ENCODE assay signal across 20 cellular contexts in genomic region chr3:153880493-153880892, GRCh38.
DNase-seq lines count a peak whose midpoint lies in the region; ATAC-seq, FAIRE-seq and TF ChIP-seq lines count a peak whose summit lies in the region.
"Had no signal": no experiment of that assay in that cellular context is flagged by ENCODE, and none has a peak within 500 bp of the region (broad histone marks: within the 10 kb centered on the region; RNA-seq: fewer than 3 reads in every experiment).

No MANE protein-coding gene starts in this region.

- no peaks in the 10 kb centered on the region for H3K27me3 ChIP-seq in PC-3 (ENCODE audit: low read length)
- no peaks in the 10 kb centered on the region for H3K27me3 ChIP-seq in bronchial epithelial cell (ENCODE audit: control insufficient read depth, insufficient read depth, low read length)
- H3K27me3 ChIP-seq in hepatocyte = no peaks in the 10 kb centered on the region

- H3K9ac ChIP-seq in PC-3 (ENCODE audit: low read length) = peak overlapping the region; percentile 69
- H3K9ac ChIP-seq: GM23248 had no signal

- ATAC-seq in PC-3 (peak; percentile 84), GM18867 (IDR thresholded peaks at IDR 0.05; ENCODE audit: unreplicated experiment) (no peak)
- ATAC-seq: CD8-positive, alpha-beta T cell; GM12878; HepG2 had no signal

- peaks cover 5% of the 10 kb centered on the region for H3F3A ChIP-seq in PC-3 (ENCODE audit: low read length, unreplicated experiment)

- intact Hi-C loops in PC-3 (cut with micrococcal nuclease) = loop anchor here (1.0 kb wide), 2 partner anchors 21 to 51 kb away; no protein-coding TSS in a partner anchor

- 78% methylated on average over 2 of the region's 2 CpGs for WGBS in hepatocyte (ENCODE audit: low lambda C conversion rate, missing lambda C conversion rate)

- H3K9me2 ChIP-seq in PC-3 (replicated peaks; ENCODE audit: low read length) (no peaks in the 10 kb centered on the region), hepatocyte (replicated peaks; ENCODE audit: insufficient read depth) (no peaks in the 10 kb centered on the region)

- DNase-seq in PC-3 = peak; percentile 68
- peak; percentile 59 for DNase-seq in bronchial epithelial cell (ENCODE audit: low read depth)
- no peak for DNase-seq in hepatocyte (ENCODE audit: low spot score)
- no peak for DNase-seq in germinal center (ENCODE audit: low spot score)
- DNase-seq in activated CD4-positive, alpha-beta T cell treated with anti-CD3 and anti-CD28 coated beads, Interleukin-2, amount 10 ng/mL, durations not matched to agents 7 days and 5 days = no peak
- DNase-seq: AML-193; CD8-positive, alpha-beta T cell; COR-L47; DMS 273 treated with DMSO at 0.1 percent for 48 hours; DMS53; DND-41; EL had no signal

- H3K4me3 ChIP-seq in PC-3 (ENCODE audit: low read length) (peak overlapping the region; percentile 9; the same call in 1 of the 2 replicates), bronchial epithelial cell (ENCODE audit: low read depth, low read length) (no peak overlapping the region), hepatocyte (no peak overlapping the region)
- H3K4me3 ChIP-seq: GM12878, GM23248, HAP-1 had no signal

- no TSS peak for BruUV-seq in PC-3 (replicated peaks; lab: Mats Ljungman, UMichigan)

- H3K79me2 ChIP-seq in PC-3 (ENCODE audit: low read length) (no peaks in the 10 kb centered on the region), hepatocyte (no peaks in the 10 kb centered on the region)

- no peaks in the 10 kb centered on the region for H3K36me3 Mint-ChIP-seq in activated CD4-positive, alpha-beta T cell treated with anti-CD3 and anti-CD28 coated beads, Interleukin-2, amount 10 ng/mL, durations not matched to agents 7 days and 5 days (ENCODE audit: low read depth)
- H3K36me3 Mint-ChIP-seq: CD14-positive monocyte; CD8-positive, alpha-beta T cell; IgD-negative memory B cell had no signal

- H3K27ac ChIP-seq in PC-3 (ENCODE audit: low read length) (peak overlapping the region; percentile 94), hepatocyte (peak overlapping the region; percentile 68)
- H3K27ac ChIP-seq: GM23248 had no signal

- no peak overlapping the region for H2AFZ ChIP-seq in PC-3 (ENCODE audit: low read length)
- no peak overlapping the region for H2AFZ ChIP-seq in hepatocyte
- H2AFZ ChIP-seq: GM23248 had no signal

- H3K4me3 Mint-ChIP-seq in activated CD4-positive, alpha-beta T cell treated with anti-CD3 and anti-CD28 coated beads, Interleukin-2, amount 10 ng/mL, durations not matched to agents 7 days and 5 days = no peak overlapping the region
- H3K4me3 Mint-ChIP-seq: CD14-positive monocyte; CD8-positive, alpha-beta T cell; IgD-negative memory B cell had no signal

- H3K4me1 ChIP-seq in PC-3 (ENCODE audit: insufficient read depth, low read length) (peaks cover 32% of the 10 kb centered on the region), hepatocyte (ENCODE audit: insufficient read depth) (no peaks in the 10 kb centered on the region)
- H3K4me1 ChIP-seq: HAP-1 had no signal

- no peak overlapping the region for H3K27ac Mint-ChIP-seq in activated CD4-positive, alpha-beta T cell treated with anti-CD3 and anti-CD28 coated beads, Interleukin-2, amount 10 ng/mL, durations not matched to agents 7 days and 5 days
- H3K27ac Mint-ChIP-seq: CD14-positive monocyte; CD8-positive, alpha-beta T cell; IgD-negative memory B cell had no signal

- H3K36me3 ChIP-seq in PC-3 (ENCODE audit: low read depth, low read length) (no peaks in the 10 kb centered on the region), bronchial epithelial cell (ENCODE audit: control insufficient read depth, insufficient read depth, low read length) (no peaks in the 10 kb centered on the region), hepatocyte (replicated peaks; ENCODE audit: insufficient read depth, low read depth) (no peaks in the 10 kb centered on the region)
- H3K36me3 ChIP-seq: HAP-1 had no signal

- H3K9me3 ChIP-seq in PC-3 (ENCODE audit: low read length) = no peaks in the 10 kb centered on the region
- no peaks in the 10 kb centered on the region for H3K9me3 ChIP-seq in hepatocyte (ENCODE audit: low read depth)
- H3K9me3 ChIP-seq: HAP-1 had no signal

- TF ChIP-seq CTCF in PC-3 (conservative IDR thresholded peaks at IDR 0.05; ENCODE audit: low read depth, low read length) (no peak), bronchial epithelial cell (IDR thresholded peaks at IDR 0.05; ENCODE audit: insufficient read depth, low read length, severe bottlenecking) (no peak), hepatocyte (IDR thresholded peaks at IDR 0.05; ENCODE audit: poor library complexity) (no peak)

- no peaks in the 10 kb centered on the region for H3K27me3 Mint-ChIP-seq in activated CD4-positive, alpha-beta T cell treated with anti-CD3 and anti-CD28 coated beads, Interleukin-2, amount 10 ng/mL, durations not matched to agents 7 days and 5 days
- H3K27me3 Mint-ChIP-seq: IgD-negative memory B cell had no signal

- CTCF ChIA-PET in PC-3 (lab: Charles Lee) = no interaction called here
- CTCF ChIA-PET in activated CD4-positive, alpha-beta T cell treated with anti-CD3 and anti-CD28 coated beads, Interleukin-2, amount 10 ng/mL, durations not matched to agents 7 days and 5 days (lab: Charles Lee) = no interaction called here

- H4K20me1 ChIP-seq in PC-3 (ENCODE audit: low read length) = no peaks in the 10 kb centered on the region
- H4K20me1 ChIP-seq in hepatocyte (ENCODE audit: insufficient read depth, poor library complexity, severe bottlenecking) = no peaks in the 10 kb centered on the region

- H3K4me1 Mint-ChIP-seq in activated CD4-positive, alpha-beta T cell treated with anti-CD3 and anti-CD28 coated beads, Interleukin-2, amount 10 ng/mL, durations not matched to agents 7 days and 5 days = no peaks in the 10 kb centered on the region
- H3K4me1 Mint-ChIP-seq: CD14-positive monocyte, IgD-negative memory B cell had no signal

- H3K9me3 Mint-ChIP-seq in activated CD4-positive, alpha-beta T cell treated with anti-CD3 and anti-CD28 coated beads, Interleukin-2, amount 10 ng/mL, durations not matched to agents 7 days and 5 days = no peaks in the 10 kb centered on the region
- H3K9me3 Mint-ChIP-seq: CD8-positive, alpha-beta T cell; IgD-negative memory B cell had no signal

- POLR2A ChIA-PET in PC-3 (lab: Charles Lee; ENCODE audit: unreplicated experiment) = no interaction called here
- POLR2A ChIA-PET in activated CD4-positive, alpha-beta T cell treated with anti-CD3 and anti-CD28 coated beads, Interleukin-2, amount 10 ng/mL, durations not matched to agents 7 days and 5 days (lab: Charles Lee) = no interaction called here

- FAIRE-seq in bronchial epithelial cell (lab: Jason Lieb, UNC) = no peak
- FAIRE-seq: A204.1, GM12878, HepG2 had no signal

- H3K4me2 ChIP-seq in PC-3 (ENCODE audit: low read length) (peak overlapping the region; percentile 63), hepatocyte (no peak overlapping the region)

Comparison
In these comparisons a context has a peak if more than half of its experiments do, and no peak if none do; other contexts are left out.
1. DNase-seq: peak in PC-3 (single experiment) and bronchial epithelial cell (single experiment); none in hepatocyte (single experiment), germinal center (single experiment) and activated CD4-positive, alpha-beta T cell treated with anti-CD3 and anti-CD28 coated beads, Interleukin-2, amount 10 ng/mL, durations not matched to agents 7 days and 5 days (single experiment).